1 cellular context compared by ENCODE assay signal in the genomic region with DNA sequence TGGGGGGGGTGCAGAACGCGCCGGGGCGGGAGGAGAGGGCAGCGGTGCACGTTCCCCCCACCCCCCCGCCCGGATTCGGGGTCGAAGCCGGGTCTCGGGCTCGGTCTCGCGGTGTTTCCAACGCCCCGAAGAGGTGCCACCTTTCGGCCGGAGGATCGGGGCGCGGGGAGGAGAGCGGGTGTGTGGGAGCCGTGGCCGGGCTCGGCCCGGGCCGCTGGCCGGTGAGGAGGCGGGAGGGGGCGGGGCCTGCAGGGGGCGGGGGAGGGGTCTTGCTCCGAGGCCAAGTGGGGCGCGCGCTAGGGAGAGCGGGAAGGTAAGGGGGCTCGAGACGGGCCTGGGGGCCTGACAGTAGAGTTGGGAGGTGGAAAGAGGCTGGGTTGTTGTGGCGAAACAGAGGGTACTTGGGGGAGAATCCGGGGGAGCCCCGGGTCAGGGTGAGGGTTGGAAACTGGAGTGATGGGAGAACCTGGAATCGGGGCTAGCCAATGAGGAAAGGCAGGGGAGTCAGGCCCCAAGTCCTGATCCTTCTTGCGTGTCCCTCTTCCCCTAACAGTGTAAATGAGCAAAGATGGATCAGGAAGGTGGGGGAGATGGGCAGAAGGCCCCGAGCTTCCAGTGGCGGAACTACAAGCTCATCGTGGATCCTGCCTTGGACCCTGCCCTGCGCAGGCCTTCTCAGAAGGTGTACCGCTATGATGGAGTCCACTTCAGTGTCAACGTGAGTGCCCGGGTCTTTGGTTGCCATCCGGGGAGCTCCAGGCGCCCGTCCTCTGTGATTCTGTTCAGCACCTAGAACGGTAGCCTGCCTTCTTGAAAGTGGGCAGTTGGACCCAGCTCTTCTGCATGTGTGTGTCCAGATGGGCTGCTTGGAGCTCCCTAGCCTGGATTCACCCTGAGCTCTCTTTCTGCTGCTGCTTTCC.
TF ChIP-seq lines count a peak whose summit lies in the region.

No MANE protein-coding gene starts in this region.

TF ChIP-seq in HepG2, 621 proteins besides CTCF, POLR2A, EP300 and RAD21 (continued from another document):
- TF ChIP-seq, protein P1, sequence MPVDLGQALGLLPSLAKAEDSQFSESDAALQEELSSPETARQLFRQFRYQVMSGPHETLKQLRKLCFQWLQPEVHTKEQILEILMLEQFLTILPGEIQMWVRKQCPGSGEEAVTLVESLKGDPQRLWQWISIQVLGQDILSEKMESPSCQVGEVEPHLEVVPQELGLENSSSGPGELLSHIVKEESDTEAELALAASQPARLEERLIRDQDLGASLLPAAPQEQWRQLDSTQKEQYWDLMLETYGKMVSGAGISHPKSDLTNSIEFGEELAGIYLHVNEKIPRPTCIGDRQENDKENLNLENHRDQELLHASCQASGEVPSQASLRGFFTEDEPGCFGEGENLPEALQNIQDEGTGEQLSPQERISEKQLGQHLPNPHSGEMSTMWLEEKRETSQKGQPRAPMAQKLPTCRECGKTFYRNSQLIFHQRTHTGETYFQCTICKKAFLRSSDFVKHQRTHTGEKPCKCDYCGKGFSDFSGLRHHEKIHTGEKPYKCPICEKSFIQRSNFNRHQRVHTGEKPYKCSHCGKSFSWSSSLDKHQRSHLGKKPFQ (CRISPR knock-in tag; IDR thresholded peaks at IDR 0.05; ENCODE audit: insufficient replicate concordance), result peak; percentile 34
- TF ChIP-seq SIN3A (IDR thresholded peaks at IDR 0.05; ENCODE audit: borderline replicate concordance, low read depth, low read length), result 0 out of 2 replicates have a peak, but pooled peaks have one; percentile 19
- 0 out of 2 replicates have a peak, but pooled peaks have one; percentile 11 for TF ChIP-seq NFYB (CRISPR knock-in tag; IDR thresholded peaks at IDR 0.05)
- TF ChIP-seq, protein P2, sequence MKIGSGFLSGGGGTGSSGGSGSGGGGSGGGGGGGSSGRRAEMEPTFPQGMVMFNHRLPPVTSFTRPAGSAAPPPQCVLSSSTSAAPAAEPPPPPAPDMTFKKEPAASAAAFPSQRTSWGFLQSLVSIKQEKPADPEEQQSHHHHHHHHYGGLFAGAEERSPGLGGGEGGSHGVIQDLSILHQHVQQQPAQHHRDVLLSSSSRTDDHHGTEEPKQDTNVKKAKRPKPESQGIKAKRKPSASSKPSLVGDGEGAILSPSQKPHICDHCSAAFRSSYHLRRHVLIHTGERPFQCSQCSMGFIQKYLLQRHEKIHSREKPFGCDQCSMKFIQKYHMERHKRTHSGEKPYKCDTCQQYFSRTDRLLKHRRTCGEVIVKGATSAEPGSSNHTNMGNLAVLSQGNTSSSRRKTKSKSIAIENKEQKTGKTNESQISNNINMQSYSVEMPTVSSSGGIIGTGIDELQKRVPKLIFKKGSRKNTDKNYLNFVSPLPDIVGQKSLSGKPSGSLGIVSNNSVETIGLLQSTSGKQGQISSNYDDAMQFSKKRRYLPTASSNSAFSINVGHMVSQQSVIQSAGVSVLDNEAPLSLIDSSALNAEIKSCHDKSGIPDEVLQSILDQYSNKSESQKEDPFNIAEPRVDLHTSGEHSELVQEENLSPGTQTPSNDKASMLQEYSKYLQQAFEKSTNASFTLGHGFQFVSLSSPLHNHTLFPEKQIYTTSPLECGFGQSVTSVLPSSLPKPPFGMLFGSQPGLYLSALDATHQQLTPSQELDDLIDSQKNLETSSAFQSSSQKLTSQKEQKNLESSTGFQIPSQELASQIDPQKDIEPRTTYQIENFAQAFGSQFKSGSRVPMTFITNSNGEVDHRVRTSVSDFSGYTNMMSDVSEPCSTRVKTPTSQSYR (CRISPR knock-in tag; IDR thresholded peaks at IDR 0.05; ENCODE audit: borderline replicate concordance), result 0 out of 2 replicates have a peak, but pooled peaks have one; percentile 13
- TF ChIP-seq, protein P3, sequence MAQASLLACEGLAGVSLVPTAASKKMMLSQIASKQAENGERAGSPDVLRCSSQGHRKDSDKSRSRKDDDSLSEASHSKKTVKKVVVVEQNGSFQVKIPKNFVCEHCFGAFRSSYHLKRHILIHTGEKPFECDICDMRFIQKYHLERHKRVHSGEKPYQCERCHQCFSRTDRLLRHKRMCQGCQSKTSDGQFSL (CRISPR knock-in tag; IDR thresholded peaks at IDR 0.05), result 0 out of 2 replicates have a peak, but pooled peaks have one; percentile 92
- TF ChIP-seq, protein P4, sequence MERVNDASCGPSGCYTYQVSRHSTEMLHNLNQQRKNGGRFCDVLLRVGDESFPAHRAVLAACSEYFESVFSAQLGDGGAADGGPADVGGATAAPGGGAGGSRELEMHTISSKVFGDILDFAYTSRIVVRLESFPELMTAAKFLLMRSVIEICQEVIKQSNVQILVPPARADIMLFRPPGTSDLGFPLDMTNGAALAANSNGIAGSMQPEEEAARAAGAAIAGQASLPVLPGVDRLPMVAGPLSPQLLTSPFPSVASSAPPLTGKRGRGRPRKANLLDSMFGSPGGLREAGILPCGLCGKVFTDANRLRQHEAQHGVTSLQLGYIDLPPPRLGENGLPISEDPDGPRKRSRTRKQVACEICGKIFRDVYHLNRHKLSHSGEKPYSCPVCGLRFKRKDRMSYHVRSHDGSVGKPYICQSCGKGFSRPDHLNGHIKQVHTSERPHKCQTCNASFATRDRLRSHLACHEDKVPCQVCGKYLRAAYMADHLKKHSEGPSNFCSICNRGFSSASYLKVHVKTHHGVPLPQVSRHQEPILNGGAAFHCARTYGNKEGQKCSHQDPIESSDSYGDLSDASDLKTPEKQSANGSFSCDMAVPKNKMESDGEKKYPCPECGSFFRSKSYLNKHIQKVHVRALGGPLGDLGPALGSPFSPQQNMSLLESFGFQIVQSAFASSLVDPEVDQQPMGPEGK (CRISPR knock-in tag; IDR thresholded peaks at IDR 0.05), result peak; percentile 68
- TF ChIP-seq ZNF253 (CRISPR knock-in tag; IDR thresholded peaks at IDR 0.05; ENCODE audit: borderline replicate concordance), result no peak
- TF ChIP-seq GLI4 (CRISPR knock-in tag; IDR thresholded peaks at IDR 0.05; ENCODE audit: borderline replicate concordance), result 0 out of 2 replicates have a peak, but pooled peaks have one; percentile 45
- TF ChIP-seq, protein P5, sequence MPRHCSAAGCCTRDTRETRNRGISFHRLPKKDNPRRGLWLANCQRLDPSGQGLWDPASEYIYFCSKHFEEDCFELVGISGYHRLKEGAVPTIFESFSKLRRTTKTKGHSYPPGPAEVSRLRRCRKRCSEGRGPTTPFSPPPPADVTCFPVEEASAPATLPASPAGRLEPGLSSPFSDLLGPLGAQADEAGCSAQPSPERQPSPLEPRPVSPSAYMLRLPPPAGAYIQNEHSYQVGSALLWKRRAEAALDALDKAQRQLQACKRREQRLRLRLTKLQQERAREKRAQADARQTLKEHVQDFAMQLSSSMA (CRISPR knock-in tag; IDR thresholded peaks at IDR 0.05), result peak; percentile 37; the same call in 1 of the 2 replicates
